8 cellular contexts compared by ENCODE assay signal in genomic region chr18:13566941-13567762, GRCh38.
DNase-seq lines count a peak whose midpoint lies in the region; ATAC-seq and TF ChIP-seq lines count a peak whose summit lies in the region.

No MANE protein-coding gene starts in this region.

- peak overlapping the region; percentile 95 for H3K27ac ChIP-seq in layer of hippocampus (ENCODE audit: low read depth, low read length)
- H3K27ac ChIP-seq in suprapubic skin = peak overlapping the region; percentile 85

- peaks cover 6% of the 10 kb centered on the region for H3K36me3 Mint-ChIP-seq in activated CD4-positive, alpha-beta memory T cell treated with anti-CD3 and anti-CD28 coated beads for 36 hours

- WGBS in suprapubic skin = 59% methylated on average over 15 of the region's 18 CpGs

- no peak overlapping the region for H3K4me3 ChIP-seq in suprapubic skin

- H3K27me3 ChIP-seq in layer of hippocampus (ENCODE audit: control insufficient read depth, insufficient read depth, low read length) = no peaks in the 10 kb centered on the region
- no peaks in the 10 kb centered on the region for H3K27me3 ChIP-seq in suprapubic skin

- no peaks in the 10 kb centered on the region for H3K9me3 Mint-ChIP-seq in activated CD4-positive, alpha-beta memory T cell treated with anti-CD3 and anti-CD28 coated beads for 36 hours

- CTCF ChIA-PET in activated CD4-positive, alpha-beta memory T cell treated with anti-CD3 and anti-CD28 coated beads for 36 hours (lab: Charles Lee) = interaction anchor here (0.6 to 2.5 kb wide), 8 partner anchors 9 to 351 kb away, joined by 3 to 10 read pairs (median 6); partner anchors contain the start of genes FAM210A and RNMT

- ATAC-seq in GM18909 (IDR thresholded peaks at IDR 0.05; ENCODE audit: poor library complexity, unreplicated experiment) (peak; percentile 55), HG03066 (IDR thresholded peaks at IDR 0.05; ENCODE audit: low read depth, unreplicated experiment) (peak; percentile 49)

- H3K4me1 ChIP-seq in suprapubic skin = peaks cover 21% of the 10 kb centered on the region

- no peaks in the 10 kb centered on the region for H3K27me3 Mint-ChIP-seq in activated CD4-positive, alpha-beta memory T cell treated with anti-CD3 and anti-CD28 coated beads for 36 hours

- TF ChIP-seq EP300 in suprapubic skin (IDR thresholded peaks at IDR 0.05) = no peak

- peak; percentile 11 to 33 for DNase-seq in AML-193 (lab: John Stamatoyannopoulos, UW)
- peak; percentile 65 for DNase-seq in activated CD4-positive, alpha-beta memory T cell treated with anti-CD3 and anti-CD28 coated beads for 36 hours
- peak in 1 of 2 donors; percentile 81 for DNase-seq in suprapubic skin (ENCODE audit: low spot score in 2 of 2)
- DNase-seq in HuH-7.5 (ENCODE audit: low spot score) = no peak
- no peak for DNase-seq in HT-29 (ENCODE audit: low spot score)

- peaks cover 74% of the 10 kb centered on the region for H3K4me1 Mint-ChIP-seq in activated CD4-positive, alpha-beta memory T cell treated with anti-CD3 and anti-CD28 coated beads for 36 hours (ENCODE audit: low read depth)

- H3K4me3 Mint-ChIP-seq in activated CD4-positive, alpha-beta memory T cell treated with anti-CD3 and anti-CD28 coated beads for 36 hours = peak overlapping the region; percentile 60

- no peak for TF ChIP-seq CTCF in suprapubic skin (IDR thresholded peaks at IDR 0.05)

- POLR2A ChIA-PET in activated CD4-positive, alpha-beta memory T cell treated with anti-CD3 and anti-CD28 coated beads for 36 hours (lab: Charles Lee) = interaction anchor here (0.7 to 4.8 kb wide), 7 partner anchors 10 to 300 kb away, joined by 3 to 39 read pairs (median 5); partner anchors contain the start of genes FAM210A and RNMT

- peak overlapping the region; percentile 89 for H3K27ac Mint-ChIP-seq in activated CD4-positive, alpha-beta memory T cell treated with anti-CD3 and anti-CD28 coated beads for 36 hours

- no peaks in the 10 kb centered on the region for H3K36me3 ChIP-seq in suprapubic skin

- peak in 1 of 2 donors; percentile 30 for TF ChIP-seq POLR2A in suprapubic skin (IDR thresholded peaks at IDR 0.05)

- intact Hi-C loops in activated CD4-positive, alpha-beta memory T cell treated with anti-CD3 and anti-CD28 coated beads for 36 hours (cut with micrococcal nuclease) = loop anchor here (1.0 kb wide), 2 partner anchors 10 to 48 kb away; no protein-coding TSS in a partner anchor

- no peaks in the 10 kb centered on the region for H3K9me3 ChIP-seq in suprapubic skin

Comparison
In these comparisons a context has a peak if more than half of its experiments do, and no peak if none do; other contexts are left out.
1. DNase-seq: peak in AML-193 (2 of 2) and activated CD4-positive, alpha-beta memory T cell treated with anti-CD3 and anti-CD28 coated beads for 36 hours (single experiment); none in HuH-7.5 (single experiment) and HT-29 (single experiment).